In genomic region chr3:57876632-57877031, GRCh38 we compare ENCODE assay signal across 17 cellular contexts.
"Had no signal": no experiment of that assay in that cellular context is flagged by ENCODE, and none has a peak within 500 bp of the region (broad histone marks: within the 10 kb centered on the region; RNA-seq: fewer than 3 reads in every experiment).

No MANE protein-coding gene starts in this region.

- DNase-seq: activated CD4-positive, alpha-beta T cell treated with anti-CD3 and anti-CD28 coated beads for 4 hours; activated CD8-positive, alpha-beta memory T cell treated with anti-CD3 and anti-CD28 coated beads, Interleukin-2, amount 50 U/mL, for 4 hours; activated CD8-positive, alpha-beta T cell treated with anti-CD3 and anti-CD28 coated beads for 36 hours; activated naive CD4-positive, alpha-beta T cell; central memory CD4-positive, alpha-beta T cell; effector memory CD8-positive, alpha-beta T cell; hypothalamus; kidney glomerular epithelial cell; ovary; SJCRH30; T-cell; T1000; transverse colon; WERI-Rb-1 had no signal

- H3K27me3 Mint-ChIP-seq: activated CD8-positive, alpha-beta T cell treated with anti-CD3 and anti-CD28 coated beads for 36 hours; dendritic cell treated with granulocyte-macrophage colony-stimulating factor and Interleukin-4, amounts not matched to agents 40 ng/mL and 50 ng/mL, for 4 days; effector memory CD8-positive, alpha-beta T cell; T-cell had no signal

- H3K36me3 ChIP-seq: ovary, SJCRH30, WERI-Rb-1 had no signal

- H3K27ac Mint-ChIP-seq: activated CD8-positive, alpha-beta T cell treated with anti-CD3 and anti-CD28 coated beads for 36 hours; dendritic cell treated with granulocyte-macrophage colony-stimulating factor and Interleukin-4, amounts not matched to agents 40 ng/mL and 50 ng/mL, for 4 days; effector memory CD8-positive, alpha-beta T cell; T-cell had no signal

- H3K9me3 ChIP-seq: ovary, SJCRH30, transverse colon had no signal

- H3K9me3 Mint-ChIP-seq: activated CD8-positive, alpha-beta T cell treated with anti-CD3 and anti-CD28 coated beads for 36 hours; dendritic cell treated with granulocyte-macrophage colony-stimulating factor and Interleukin-4, amounts not matched to agents 40 ng/mL and 50 ng/mL, for 4 days; effector memory CD8-positive, alpha-beta T cell; stimulated activated effector memory CD8-positive, alpha-beta T cell treated with anti-CD3 and anti-CD28 coated beads, Interleukin-12 subunit alpha, Interleukin-12 subunit beta, amount 100 ng/mL, for 72 hours; T-cell had no signal

- H3K27me3 ChIP-seq: ovary, SJCRH30, transverse colon had no signal

- H3K4me1 ChIP-seq: SJCRH30, transverse colon had no signal

- H3K27ac ChIP-seq: ovary, SJCRH30, WERI-Rb-1 had no signal

- H3K4me3 ChIP-seq: lung, ovary, SJCRH30, transverse colon had no signal

- H3K4me3 Mint-ChIP-seq: activated CD8-positive, alpha-beta T cell treated with anti-CD3 and anti-CD28 coated beads for 36 hours; dendritic cell treated with granulocyte-macrophage colony-stimulating factor and Interleukin-4, amounts not matched to agents 40 ng/mL and 50 ng/mL, for 4 days; effector memory CD8-positive, alpha-beta T cell; stimulated activated effector memory CD8-positive, alpha-beta T cell treated with anti-CD3 and anti-CD28 coated beads, Interleukin-12 subunit alpha, Interleukin-12 subunit beta, amount 100 ng/mL, for 72 hours; T-cell had no signal

- H3K4me1 Mint-ChIP-seq: stimulated activated effector memory CD8-positive, alpha-beta T cell treated with anti-CD3 and anti-CD28 coated beads, Interleukin-12 subunit alpha, Interleukin-12 subunit beta, amount 100 ng/mL, for 72 hours; T-cell had no signal

- ATAC-seq: activated CD8-positive, alpha-beta T cell treated with anti-CD3 and anti-CD28 coated beads for 36 hours; effector memory CD8-positive, alpha-beta T cell; stimulated activated effector memory CD8-positive, alpha-beta T cell treated with anti-CD3 and anti-CD28 coated beads, Interleukin-12 subunit alpha, Interleukin-12 subunit beta, amount 100 ng/mL, for 72 hours; T-cell had no signal
